Comparison of ENCODE assay signal across 1 cellular context in genomic region chr12:39613525-39613924, GRCh38.
TF ChIP-seq lines count a peak whose summit lies in the region.

No MANE protein-coding gene starts in this region.

TF ChIP-seq in K562, 482 proteins besides CTCF, POLR2A, EP300 and RAD21:
- TF ChIP-seq ZNF184 (CRISPR knock-in tag; IDR thresholded peaks at IDR 0.05) (no peak), DEAF1 (CRISPR knock-in tag; IDR thresholded peaks at IDR 0.05) (no peak), U2AF2 (optimal IDR thresholded peaks at IDR 0.05; ENCODE audit: low read depth, low read length) (no peak), ERF (CRISPR knock-in tag; IDR thresholded peaks at IDR 0.05) (no peak), EP400 (IDR thresholded peaks at IDR 0.05) (no peak), HNRNPUL1 (IDR thresholded peaks at IDR 0.05; ENCODE audit: low read length) (no peak), MED1 (CRISPR knock-in tag; IDR thresholded peaks at IDR 0.05; ENCODE audit: borderline replicate concordance) (no peak), BRF2 (IDR thresholded peaks at IDR 0.05; ENCODE audit: borderline replicate concordance, insufficient read depth, insufficient read length) (no peak), MAFG (tag; conservative IDR thresholded peaks at IDR 0.05) (no peak), DLX4 (CRISPR knock-in tag; IDR thresholded peaks at IDR 0.05) (no peak), PYGO2 (tag; IDR thresholded peaks at IDR 0.05) (no peak), FOXJ3 (CRISPR knock-in tag; IDR thresholded peaks at IDR 0.05) (no peak), ZNF76 (CRISPR knock-in tag; IDR thresholded peaks at IDR 0.05; ENCODE audit: borderline replicate concordance) (no peak), RFX7 (CRISPR knock-in tag; IDR thresholded peaks at IDR 0.05) (no peak), ZNF589 (CRISPR knock-in tag; IDR thresholded peaks at IDR 0.05; ENCODE audit: low read depth) (no peak), ZNF24 (IDR thresholded peaks at IDR 0.05) (no peak), CCAR2 (IDR thresholded peaks at IDR 0.05; ENCODE audit: low read depth, low read length) (no peak), ADNP (tag; IDR thresholded peaks at IDR 0.05) (no peak), TAF15 (IDR thresholded peaks at IDR 0.05; ENCODE audit: low read depth, low read length) (no peak), HNRNPK (IDR thresholded peaks at IDR 0.05; ENCODE audit: low read depth, low read length, poor library complexity, severe bottlenecking) (no peak)
